9 cellular contexts compared by ENCODE assay signal in genomic region chr1:89607888-89608626, GRCh38. TPM values are rescaled to one million over a fixed set of nuclear protein-coding genes. Genes with fewer than 3 reads are reported as not detected.
DNase-seq lines count a peak whose midpoint lies in the region; ATAC-seq, FAIRE-seq and TF ChIP-seq lines count a peak whose summit lies in the region.
"Had no signal": no experiment of that assay in that cellular context is flagged by ENCODE, and none has a peak within 500 bp of the region (broad histone marks: within the 10 kb centered on the region; RNA-seq: fewer than 3 reads in every experiment).

No MANE protein-coding gene starts in this region.

- H3K9me3 Mint-ChIP-seq in CD4-positive, CD25-positive, alpha-beta regulatory T cell, result no peaks in the 10 kb centered on the region
- H3K9me3 Mint-ChIP-seq in activated CD4-positive, alpha-beta memory T cell treated with anti-CD3 and anti-CD28 coated beads for 36 hours, result no peaks in the 10 kb centered on the region

- peak overlapping the region; percentile 92 for H3K27ac ChIP-seq in CD4-positive, CD25-positive, alpha-beta regulatory T cell (ENCODE audit: insufficient read depth, low read length, poor library complexity, severe bottlenecking)
- H3K27ac ChIP-seq in skeletal muscle tissue (ENCODE audit: low read depth, low read length) (peak overlapping the region; percentile 40), transverse colon (peak overlapping the region in 2 of 4 donors; percentile 1 to 6)

- no peaks in the 10 kb centered on the region for H3K9me3 ChIP-seq in CD4-positive, CD25-positive, alpha-beta regulatory T cell (ENCODE audit: control insufficient read depth in 2 of 2, low read length in 2 of 2)
- H3K9me3 ChIP-seq in skeletal muscle tissue (ENCODE audit: control insufficient read depth in 3 of 3, low read length in 3 of 3) (no peaks in the 10 kb centered on the region), transverse colon (no peaks in the 10 kb centered on the region)

- no peaks in the 10 kb centered on the region for H3K27me3 Mint-ChIP-seq in CD4-positive, CD25-positive, alpha-beta regulatory T cell
- no peaks in the 10 kb centered on the region for H3K27me3 Mint-ChIP-seq in activated CD4-positive, alpha-beta memory T cell treated with anti-CD3 and anti-CD28 coated beads for 36 hours

- H3K9ac ChIP-seq in skeletal muscle tissue (ENCODE audit: low read depth in 1 of 3, low read length in 3 of 3), result no peak overlapping the region

- no peaks in the 10 kb centered on the region for H3K36me3 ChIP-seq in CD4-positive, CD25-positive, alpha-beta regulatory T cell (ENCODE audit: control insufficient read depth, insufficient read depth, low read length)
- H3K36me3 ChIP-seq in bronchial epithelial cell (ENCODE audit: control insufficient read depth, insufficient read depth, low read length) (no peaks in the 10 kb centered on the region), skeletal muscle tissue (ENCODE audit: control insufficient read depth in 3 of 3, insufficient read depth in 3 of 3, low read length in 3 of 3) (no peaks in the 10 kb centered on the region), transverse colon (no peaks in the 10 kb centered on the region)

- CTCF ChIA-PET in activated CD4-positive, alpha-beta memory T cell treated with anti-CD3 and anti-CD28 coated beads for 36 hours (lab: Charles Lee), result interaction anchor here (0.6 to 5.3 kb wide), 14 partner anchors 7 to 174 kb away, joined by 3 to 35 read pairs (median 6); partner anchors contain the start of gene LRRC8C

- H3K4me3 Mint-ChIP-seq in CD4-positive, CD25-positive, alpha-beta regulatory T cell, result peak overlapping the region; percentile 64 to 88 (median 78)
- H3K4me3 Mint-ChIP-seq in activated CD4-positive, alpha-beta memory T cell treated with anti-CD3 and anti-CD28 coated beads for 36 hours, result peak overlapping the region; percentile 86

- TF ChIP-seq EP300 in transverse colon (IDR thresholded peaks at IDR 0.05; ENCODE audit: low read depth), result no peak

- peak; percentile 72 to 74 for ATAC-seq in CD4-positive, CD25-positive, alpha-beta regulatory T cell (ENCODE audit: low read depth in 2 of 2)
- ATAC-seq in HG03159 (IDR thresholded peaks at IDR 0.05; ENCODE audit: unreplicated experiment), result no peak

- no peak for TF ChIP-seq CTCF in bronchial epithelial cell (IDR thresholded peaks at IDR 0.05; ENCODE audit: insufficient read depth, low read length, severe bottlenecking)
- no peak for TF ChIP-seq CTCF in transverse colon (IDR thresholded peaks at IDR 0.05)

- 73 to 85% methylated on average over 5 to 8 of the region's 8 CpGs for WGBS in transverse colon (ENCODE audit: low coverage in 1 of 2), 2 donors

- no peaks in the 10 kb centered on the region for H3K27me3 ChIP-seq in CD4-positive, CD25-positive, alpha-beta regulatory T cell (ENCODE audit: control insufficient read depth, insufficient read depth, low read length)
- no peaks in the 10 kb centered on the region for H3K27me3 ChIP-seq in bronchial epithelial cell (ENCODE audit: control insufficient read depth, insufficient read depth, low read length)
- no peaks in the 10 kb centered on the region for H3K27me3 ChIP-seq in skeletal muscle tissue (ENCODE audit: control insufficient read depth in 3 of 3, insufficient read depth in 3 of 3, low read length in 3 of 3)
- H3K27me3 ChIP-seq in transverse colon, result no peaks in the 10 kb centered on the region

- intact Hi-C loops in activated CD4-positive, alpha-beta memory T cell treated with anti-CD3 and anti-CD28 coated beads for 36 hours (cut with micrococcal nuclease), result loop anchor here (1.0 to 10.0 kb wide), 10 partner anchors 25 to 563 kb away; partner anchors contain the start of genes GBP2, GBP4, GBP5 and LRRC8C
- intact Hi-C loops in transverse colon (cut with DNase I; ENCODE audit: low total_unique reads), result loop anchor here (10.0 kb wide), 1 partner anchor 123 kb away; no protein-coding TSS in a partner anchor

- peak; percentile 69 to 92 (median 75) for DNase-seq in CD4-positive, CD25-positive, alpha-beta regulatory T cell
- peak; percentile 86 for DNase-seq in activated CD4-positive, alpha-beta memory T cell treated with anti-CD3 and anti-CD28 coated beads for 36 hours
- peak; percentile 79 for DNase-seq in bronchial epithelial cell (ENCODE audit: low read depth)
- no peak for DNase-seq in transverse colon
- no peak for DNase-seq in globus pallidus (ENCODE audit: low spot score)
- DNase-seq in iPS-NIHi7 (ENCODE audit: extremely low spot score), result no peak
- DNase-seq: NCI-H510A treated with DMSO at 0.1 percent for 48 hours had no signal

- POLR2A ChIA-PET in activated CD4-positive, alpha-beta memory T cell treated with anti-CD3 and anti-CD28 coated beads for 36 hours (lab: Charles Lee), result interaction anchor here (0.6 to 10.5 kb wide), 19 partner anchors 12 to 235 kb away, joined by 3 to 225 read pairs (median 4); partner anchors contain the start of genes LRRC8B and LRRC8C

- no peak for TF ChIP-seq POLR2A in transverse colon (IDR thresholded peaks at IDR 0.05)

- no peak for FAIRE-seq in bronchial epithelial cell (lab: Jason Lieb, UNC)

- in situ Hi-C loops in transverse colon (cut with MboI; ENCODE audit: low pct_ligation_motif_present in 1 of 4, low pct_unique_long_range_greater_than_20kb in 1 of 4, low sequenced_read_pairs in 3 of 4), result loop anchor here in 1 of 4 donors (10.0 kb wide), 1 partner anchor 133 kb away; no protein-coding TSS in a partner anchor

- H3K4me1 ChIP-seq in CD4-positive, CD25-positive, alpha-beta regulatory T cell (ENCODE audit: control insufficient read depth, insufficient read depth, low read length, poor library complexity, severe bottlenecking), result peaks cover 99% of the 10 kb centered on the region
- H3K4me1 ChIP-seq in skeletal muscle tissue (ENCODE audit: control insufficient read depth in 3 of 3, insufficient read depth in 3 of 3, low read length in 3 of 3) (peaks cover 26 to 41% (median 26%) of the 10 kb centered on the region in 3 donors), transverse colon (no peaks in the 10 kb centered on the region)

- H3K4me1 Mint-ChIP-seq in CD4-positive, CD25-positive, alpha-beta regulatory T cell, result peaks cover 39 to 97% (median 73%) of the 10 kb centered on the region in 4 donors
- H3K4me1 Mint-ChIP-seq in activated CD4-positive, alpha-beta memory T cell treated with anti-CD3 and anti-CD28 coated beads for 36 hours (ENCODE audit: low read depth), result peaks cover 95% of the 10 kb centered on the region

- H3K4me3 ChIP-seq in CD4-positive, CD25-positive, alpha-beta regulatory T cell (ENCODE audit: low read depth, low read length), result peak overlapping the region; percentile 82
- no peak overlapping the region for H3K4me3 ChIP-seq in bronchial epithelial cell (ENCODE audit: low read depth, low read length)
- no peak overlapping the region for H3K4me3 ChIP-seq in skeletal muscle tissue (ENCODE audit: low read length in 3 of 3)
- H3K4me3 ChIP-seq in transverse colon, result no peak overlapping the region

- H3K36me3 Mint-ChIP-seq in CD4-positive, CD25-positive, alpha-beta regulatory T cell, result no peaks in the 10 kb centered on the region
- peaks cover 14% of the 10 kb centered on the region for H3K36me3 Mint-ChIP-seq in activated CD4-positive, alpha-beta memory T cell treated with anti-CD3 and anti-CD28 coated beads for 36 hours

- peak overlapping the region; percentile 98 to 99 (median 99) for H3K27ac Mint-ChIP-seq in CD4-positive, CD25-positive, alpha-beta regulatory T cell
- peak overlapping the region; percentile 100 for H3K27ac Mint-ChIP-seq in activated CD4-positive, alpha-beta memory T cell treated with anti-CD3 and anti-CD28 coated beads for 36 hours

RNA-seq across cellular contexts. Expression of gene LRRC8C, which starts 24.9 kb away (rescaled TPM):
- 70.4 TPM for total RNA-seq in CD4-positive, CD25-positive, alpha-beta regulatory T cell
- polyA plus RNA-seq in CD4-positive, CD25-positive, alpha-beta regulatory T cell, result 10 to 100 TPM; 22.8 to 27.2 (median 24.9) TPM
- 10 to 100 TPM; 36.4 to 40.4 TPM for total RNA-seq in activated CD4-positive, alpha-beta memory T cell treated with anti-CD3 and anti-CD28 coated beads for 36 hours
- total RNA-seq in bronchial epithelial cell, result 5.5 and 8.8 TPM in 2 replicates
- 6.3 TPM for total RNA-seq in skeletal muscle tissue
- total RNA-seq in transverse colon, result 1 to 10 TPM; 2.4 to 4.4 (median 2.7) TPM

Comparison
In these comparisons a context has a peak if more than half of its experiments do, and no peak if none do; other contexts are left out.
1. DNase-seq: peak in CD4-positive, CD25-positive, alpha-beta regulatory T cell (3 of 3), activated CD4-positive, alpha-beta memory T cell treated with anti-CD3 and anti-CD28 coated beads for 36 hours (single experiment) and bronchial epithelial cell (single experiment); none in transverse colon (single experiment), globus pallidus (single experiment) and iPS-NIHi7 (single experiment).